ENCODE assay signal across 11 cellular contexts in the genomic region with DNA sequence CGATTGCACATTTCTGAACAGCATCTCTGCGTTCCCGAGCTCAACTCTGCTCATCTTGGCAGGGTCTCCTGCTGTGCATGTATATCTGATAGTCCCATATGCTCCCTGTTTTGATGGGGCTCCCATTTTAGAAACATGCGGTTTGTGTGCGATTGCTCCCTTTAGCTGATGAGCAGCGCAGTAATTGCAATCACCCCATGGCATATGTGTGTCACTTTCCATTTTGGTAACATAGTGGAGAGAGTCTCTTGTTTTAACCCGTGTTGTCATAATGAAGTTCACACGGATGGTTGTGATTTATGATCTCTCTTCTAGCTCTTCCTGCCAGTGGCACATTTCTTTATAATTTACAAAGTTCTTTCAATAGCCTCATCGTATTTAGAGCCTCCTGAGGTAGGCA.
"Had no signal": no experiment of that assay in that cellular context is flagged by ENCODE, and none has a peak within 500 bp of the region (broad histone marks: within the 10 kb centered on the region; RNA-seq: fewer than 3 reads in every experiment).

No MANE protein-coding gene starts in this region.

- H3K9me3 ChIP-seq: HAP-1 had no signal

- H3K4me2 ChIP-seq: GM23338 had no signal

- H3K4me1 ChIP-seq: HAP-1 had no signal

- H3K27ac ChIP-seq: GM23248 had no signal

- H2AFZ ChIP-seq: GM23248, GM23338 had no signal

- H3K36me3 ChIP-seq: HAP-1 had no signal

- H3K4me3 ChIP-seq: GM23248, GM23338, HAP-1 had no signal

- H3K9ac ChIP-seq: GM23248 had no signal

- FAIRE-seq: H1, H54 had no signal

- DNase-seq: GM23248, GOT3, H7, H9, HCEC 1CT, HFFc6 had no signal

- ATAC-seq: GM23338, HCT116 had no signal
